ENCODE assay signal across 8 cellular contexts in the genomic region with DNA sequence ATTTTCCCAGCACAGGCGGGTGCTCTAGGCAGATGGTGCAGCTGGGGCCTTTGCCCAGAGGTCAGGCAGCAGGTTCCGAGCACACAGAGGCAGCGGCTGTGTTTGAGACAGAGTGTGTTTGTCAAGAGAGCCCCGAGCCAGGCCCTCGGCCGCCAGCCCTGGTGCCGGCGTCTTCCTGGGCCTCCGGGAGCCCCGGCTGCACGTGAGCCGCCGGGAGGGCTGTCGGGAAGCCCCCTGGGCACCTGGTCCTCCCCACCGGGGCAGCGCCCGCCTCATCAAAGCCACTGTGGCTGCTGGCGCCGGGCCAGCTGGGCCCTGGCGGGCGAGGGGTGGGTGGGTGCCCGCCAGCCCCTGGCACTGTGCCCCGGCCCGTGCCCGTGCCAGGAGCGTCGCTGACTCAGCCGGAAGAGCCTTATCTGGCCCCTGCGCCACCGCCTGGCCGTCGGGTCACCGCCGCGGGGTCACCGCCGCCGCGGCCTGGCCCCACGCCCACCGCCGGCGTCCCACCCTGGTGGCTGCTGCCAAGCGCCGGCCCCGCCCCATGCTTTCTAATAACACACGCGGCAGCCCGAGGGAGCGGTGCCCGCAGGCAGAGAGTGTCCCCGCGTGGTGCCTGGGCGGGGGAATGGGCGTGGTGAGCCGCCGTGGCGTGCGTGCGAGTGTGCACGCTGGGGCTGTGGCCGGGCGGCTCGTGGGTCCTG. TPM values are rescaled to one million over a fixed set of nuclear protein-coding genes. Genes with fewer than 3 reads are reported as not detected.
A peak's percentile ranks its signal among the peaks of the same experiment; 100 is the strongest.
DNase-seq lines count a peak whose midpoint lies in the region; ATAC-seq and TF ChIP-seq lines count a peak whose summit lies in the region.

No MANE protein-coding gene starts in this region.

- H3K4me3 ChIP-seq in GM06990 (replicated peaks; ENCODE audit: low read depth, low read length) (peak overlapping the region; percentile 51), lung (no peak overlapping the region)

- no peak for DNase-seq in GM06990 (ENCODE audit: extremely low read depth, insufficient read length)
- peak in 74 of 76 experiments; percentile 57 to 98 (median 94) for DNase-seq in HUDEP-2 (lab: John Stamatoyannopoulos, UW; ENCODE audit: unreplicated experiment in 76 of 76)
- DNase-seq in WTC11 (ENCODE audit: low spot score) = no peak
- peak in 53 of 61 donors; percentile 19 to 87 (median 57) for DNase-seq in caudate nucleus (lab: John Stamatoyannopoulos, UW)
- peak; percentile 69 for DNase-seq in lung (ENCODE audit: low spot score)
- peak; percentile 44 to 60 for DNase-seq in stimulated activated CD8-positive, alpha-beta memory T cell treated with anti-CD3 and anti-CD28 coated beads, Interleukin-7, amount 100 ng/mL, for 1 hour (ENCODE audit: low read depth in 2 of 2)
- no peak for DNase-seq in NOMO-1 treated with dmso at 0.1 percent for 144 hours (lab: John Stamatoyannopoulos, UW; ENCODE audit: unreplicated experiment)

- POLR2A ChIA-PET in WTC11 (lab: Charles Lee) = no interaction called here

- H3K4me1 ChIP-seq in lung (ENCODE audit: control insufficient read depth in 2 of 2, insufficient read depth in 2 of 2, low read length in 2 of 2) = peaks cover 0 to 23% of the 10 kb centered on the region in 2 donors

- no peaks in the 10 kb centered on the region for H3K9me3 Mint-ChIP-seq in WTC11

- ATAC-seq in WTC11 = no peak
- peak; percentile 85 for ATAC-seq in lung (ENCODE audit: insufficient read depth, low FRiP score)
- no peak for ATAC-seq in GM19455 (IDR thresholded peaks at IDR 0.05; ENCODE audit: unreplicated experiment)

- peaks cover 36% of the 10 kb centered on the region for H3K36me3 Mint-ChIP-seq in WTC11

- no peak overlapping the region for H3K4me3 Mint-ChIP-seq in WTC11

- TF ChIP-seq CTCF in GM06990 (IDR thresholded peaks at IDR 0.05; ENCODE audit: insufficient read depth, low read length, poor library complexity, severe bottlenecking) (no peak), WTC11 (IDR thresholded peaks at IDR 0.05) (no peak), lung (IDR thresholded peaks at IDR 0.05; ENCODE audit: control extremely low read depth, extremely low read depth) (no peak)

- peaks cover 0 to 2% of the 10 kb centered on the region in 2 donors for H3K9me3 ChIP-seq in lung (ENCODE audit: control insufficient read depth in 2 of 2, insufficient read depth in 1 of 2, low read length in 1 of 2)

- H3K27ac ChIP-seq in caudate nucleus (ENCODE audit: low read depth, low read length) (peak overlapping the region; percentile 58), lung (ENCODE audit: low read depth in 1 of 2, low read length in 1 of 2) (peak overlapping the region; percentile 73 to 85)

- H3K27ac Mint-ChIP-seq in WTC11 = 0 out of 2 replicates have a peak overlapping the region, but pooled peaks have one; percentile 82

- peaks cover 36% of the 10 kb centered on the region for H3K36me3 ChIP-seq in GM06990 (ENCODE audit: control insufficient read depth, insufficient read depth, low read length)
- H3K36me3 ChIP-seq in lung (ENCODE audit: control insufficient read depth in 2 of 2, insufficient read depth in 2 of 2, low read length in 2 of 2) = peaks cover 0 to 6% of the 10 kb centered on the region in 2 donors

- CTCF ChIA-PET in WTC11 (lab: Charles Lee) = no interaction called here

- H3K27me3 ChIP-seq in GM06990 (replicated peaks; ENCODE audit: control insufficient read depth, insufficient read depth, low read length) (no peaks in the 10 kb centered on the region), lung (ENCODE audit: control insufficient read depth, insufficient read depth) (no peaks in the 10 kb centered on the region)

- 4 to 8% methylated on average over 41 to 64 of the region's 64 CpGs for WGBS in lung, 2 donors

- H3K4me1 Mint-ChIP-seq in WTC11 = no peaks in the 10 kb centered on the region

- H3K27me3 Mint-ChIP-seq in WTC11 (ENCODE audit: low read depth) = no peaks in the 10 kb centered on the region

TF ChIP-seq in WTC11, 78 proteins besides CTCF, POLR2A, EP300 and RAD21:
- TF ChIP-seq, protein P1, sequence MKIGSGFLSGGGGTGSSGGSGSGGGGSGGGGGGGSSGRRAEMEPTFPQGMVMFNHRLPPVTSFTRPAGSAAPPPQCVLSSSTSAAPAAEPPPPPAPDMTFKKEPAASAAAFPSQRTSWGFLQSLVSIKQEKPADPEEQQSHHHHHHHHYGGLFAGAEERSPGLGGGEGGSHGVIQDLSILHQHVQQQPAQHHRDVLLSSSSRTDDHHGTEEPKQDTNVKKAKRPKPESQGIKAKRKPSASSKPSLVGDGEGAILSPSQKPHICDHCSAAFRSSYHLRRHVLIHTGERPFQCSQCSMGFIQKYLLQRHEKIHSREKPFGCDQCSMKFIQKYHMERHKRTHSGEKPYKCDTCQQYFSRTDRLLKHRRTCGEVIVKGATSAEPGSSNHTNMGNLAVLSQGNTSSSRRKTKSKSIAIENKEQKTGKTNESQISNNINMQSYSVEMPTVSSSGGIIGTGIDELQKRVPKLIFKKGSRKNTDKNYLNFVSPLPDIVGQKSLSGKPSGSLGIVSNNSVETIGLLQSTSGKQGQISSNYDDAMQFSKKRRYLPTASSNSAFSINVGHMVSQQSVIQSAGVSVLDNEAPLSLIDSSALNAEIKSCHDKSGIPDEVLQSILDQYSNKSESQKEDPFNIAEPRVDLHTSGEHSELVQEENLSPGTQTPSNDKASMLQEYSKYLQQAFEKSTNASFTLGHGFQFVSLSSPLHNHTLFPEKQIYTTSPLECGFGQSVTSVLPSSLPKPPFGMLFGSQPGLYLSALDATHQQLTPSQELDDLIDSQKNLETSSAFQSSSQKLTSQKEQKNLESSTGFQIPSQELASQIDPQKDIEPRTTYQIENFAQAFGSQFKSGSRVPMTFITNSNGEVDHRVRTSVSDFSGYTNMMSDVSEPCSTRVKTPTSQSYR (CRISPR knock-in tag; IDR thresholded peaks at IDR 0.05) = no peak
- no peak for TF ChIP-seq NFATC4 (CRISPR knock-in tag; IDR thresholded peaks at IDR 0.05)
- TF ChIP-seq, protein P2, sequence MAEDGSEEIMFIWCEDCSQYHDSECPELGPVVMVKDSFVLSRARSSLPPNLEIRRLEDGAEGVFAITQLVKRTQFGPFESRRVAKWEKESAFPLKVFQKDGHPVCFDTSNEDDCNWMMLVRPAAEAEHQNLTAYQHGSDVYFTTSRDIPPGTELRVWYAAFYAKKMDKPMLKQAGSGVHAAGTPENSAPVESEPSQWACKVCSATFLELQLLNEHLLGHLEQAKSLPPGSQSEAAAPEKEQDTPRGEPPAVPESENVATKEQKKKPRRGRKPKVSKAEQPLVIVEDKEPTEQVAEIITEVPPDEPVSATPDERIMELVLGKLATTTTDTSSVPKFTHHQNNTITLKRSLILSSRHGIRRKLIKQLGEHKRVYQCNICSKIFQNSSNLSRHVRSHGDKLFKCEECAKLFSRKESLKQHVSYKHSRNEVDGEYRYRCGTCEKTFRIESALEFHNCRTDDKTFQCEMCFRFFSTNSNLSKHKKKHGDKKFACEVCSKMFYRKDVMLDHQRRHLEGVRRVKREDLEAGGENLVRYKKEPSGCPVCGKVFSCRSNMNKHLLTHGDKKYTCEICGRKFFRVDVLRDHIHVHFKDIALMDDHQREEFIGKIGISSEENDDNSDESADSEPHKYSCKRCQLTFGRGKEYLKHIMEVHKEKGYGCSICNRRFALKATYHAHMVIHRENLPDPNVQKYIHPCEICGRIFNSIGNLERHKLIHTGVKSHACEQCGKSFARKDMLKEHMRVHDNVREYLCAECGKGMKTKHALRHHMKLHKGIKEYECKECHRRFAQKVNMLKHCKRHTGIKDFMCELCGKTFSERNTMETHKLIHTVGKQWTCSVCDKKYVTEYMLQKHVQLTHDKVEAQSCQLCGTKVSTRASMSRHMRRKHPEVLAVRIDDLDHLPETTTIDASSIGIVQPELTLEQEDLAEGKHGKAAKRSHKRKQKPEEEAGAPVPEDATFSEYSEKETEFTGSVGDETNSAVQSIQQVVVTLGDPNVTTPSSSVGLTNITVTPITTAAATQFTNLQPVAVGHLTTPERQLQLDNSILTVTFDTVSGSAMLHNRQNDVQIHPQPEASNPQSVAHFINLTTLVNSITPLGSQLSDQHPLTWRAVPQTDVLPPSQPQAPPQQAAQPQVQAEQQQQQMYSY (CRISPR knock-in tag; IDR thresholded peaks at IDR 0.05) = no peak
- no peak for TF ChIP-seq GABPB1 (CRISPR knock-in tag; IDR thresholded peaks at IDR 0.05)
- TF ChIP-seq FOXP1 (CRISPR knock-in tag; IDR thresholded peaks at IDR 0.05; ENCODE audit: borderline replicate concordance) = no peak
- TF ChIP-seq GRHL2 (CRISPR knock-in tag; IDR thresholded peaks at IDR 0.05; ENCODE audit: insufficient replicate concordance, severe bottlenecking) = no peak
- no peak for TF ChIP-seq ATF1 (CRISPR knock-in tag; IDR thresholded peaks at IDR 0.05)
- no peak for TF ChIP-seq ZNF416 (CRISPR knock-in tag; IDR thresholded peaks at IDR 0.05)
- TF ChIP-seq, protein P3, sequence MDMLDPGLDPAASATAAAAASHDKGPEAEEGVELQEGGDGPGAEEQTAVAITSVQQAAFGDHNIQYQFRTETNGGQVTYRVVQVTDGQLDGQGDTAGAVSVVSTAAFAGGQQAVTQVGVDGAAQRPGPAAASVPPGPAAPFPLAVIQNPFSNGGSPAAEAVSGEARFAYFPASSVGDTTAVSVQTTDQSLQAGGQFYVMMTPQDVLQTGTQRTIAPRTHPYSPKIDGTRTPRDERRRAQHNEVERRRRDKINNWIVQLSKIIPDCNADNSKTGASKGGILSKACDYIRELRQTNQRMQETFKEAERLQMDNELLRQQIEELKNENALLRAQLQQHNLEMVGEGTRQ (CRISPR knock-in tag; IDR thresholded peaks at IDR 0.05) = no peak

RNA-seq across cellular contexts. Expression of a gene that starts 14.9 kb away (rescaled TPM):
- total RNA-seq in WTC11 (2021) = 102 to 116 TPM (median 113 TPM) in 3 replicates
- 10 to 100 TPM; 22.6 to 29.7 TPM for total RNA-seq in lung
- 10 to 100 TPM in 1 of 2 donors, 1 to 10 TPM in 1; 7.7 to 17.0 TPM for polyA plus RNA-seq in lung

RNA-seq across cellular contexts. Expression of a gene that starts 23.6 kb away (rescaled TPM):
- total RNA-seq in WTC11 (2021) (2.9 to 4.4 TPM (median 3.6 TPM) in 3 replicates), lung (under 1 TPM in 1 of 2 donors, not detected in 1; 0.21 TPM)
- polyA plus RNA-seq in lung = under 1 TPM in 1 of 2 donors, not detected in 1; 0.13 TPM

RNA-seq across cellular contexts. Expression of a gene that starts 27.7 kb away (rescaled TPM):
- total RNA-seq in WTC11 (2021) (85.5 to 99.5 TPM (median 88.3 TPM) in 3 replicates), lung (10 to 100 TPM; 31.6 to 69.2 TPM)
- 100 to 1,000 TPM in 1 of 2 donors, 10 to 100 TPM in 1; 86.1 to 139 TPM for polyA plus RNA-seq in lung

RNA-seq across cellular contexts. Expression of a gene that starts 43.4 kb away (rescaled TPM):
- total RNA-seq in WTC11 (2021) (140 to 147 TPM (median 146 TPM) in 3 replicates), lung (10 to 100 TPM; 36.6 to 60.2 TPM)
- 10 to 100 TPM; 43.4 to 48.0 TPM for polyA plus RNA-seq in lung

RNA-seq across cellular contexts. Expression of a gene that starts 47.5 kb away (rescaled TPM):
- not detected in 3 replicates for total RNA-seq in WTC11 (2021)
- total RNA-seq in lung = not detected
- polyA plus RNA-seq in lung = not detected

Comparison
In these comparisons a context has a peak if more than half of its experiments do, and no peak if none do; other contexts are left out.
1. DNase-seq: peak in HUDEP-2 (74 of 76), caudate nucleus (53 of 61), lung (single experiment) and stimulated activated CD8-positive, alpha-beta memory T cell treated with anti-CD3 and anti-CD28 coated beads, Interleukin-7, amount 100 ng/mL, for 1 hour (2 of 2); none in GM06990 (single experiment), WTC11 (single experiment) and NOMO-1 treated with dmso at 0.1 percent for 144 hours (single experiment).